In the genomic region with DNA sequence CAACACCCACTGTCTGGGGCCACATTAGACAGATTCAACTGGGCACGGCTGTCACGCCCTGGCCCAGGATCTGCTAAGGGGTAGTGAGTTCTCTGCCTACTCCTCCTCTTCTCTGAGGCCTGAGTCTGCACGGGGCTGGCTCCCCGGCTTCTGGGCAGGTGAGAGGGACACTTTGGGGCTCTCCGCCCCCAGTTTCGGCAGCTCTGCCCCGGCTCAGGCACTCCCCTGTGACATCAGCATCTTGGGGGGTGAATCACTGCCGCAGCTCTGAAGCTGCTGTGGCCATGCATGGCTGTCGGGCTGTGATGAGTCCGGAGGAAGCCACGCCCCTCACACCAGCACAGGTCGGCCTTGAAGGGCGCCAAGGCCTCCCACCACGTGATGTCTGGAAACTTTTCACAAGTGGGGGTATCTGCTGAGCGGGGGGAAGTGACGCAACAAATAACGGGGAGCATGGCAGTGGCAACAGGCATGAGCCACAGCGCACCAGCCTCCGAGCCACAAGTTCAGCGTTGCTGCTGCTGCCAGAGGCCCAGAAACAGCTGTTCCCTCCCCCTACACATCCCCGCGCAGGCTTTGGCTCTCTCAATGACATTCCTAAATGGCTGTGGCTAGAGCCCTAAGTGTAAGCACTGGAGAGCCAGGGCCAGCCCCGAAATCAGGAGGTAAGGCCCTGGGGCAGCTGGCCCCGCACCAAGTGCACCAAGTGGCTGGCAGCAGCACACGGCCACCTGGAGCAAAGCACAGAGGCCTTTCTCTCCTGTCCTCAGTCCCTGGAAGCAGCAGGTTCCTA, we compare ENCODE assay signal across 8 cellular contexts. TPM values are rescaled to one million over a fixed set of nuclear protein-coding genes. Genes with fewer than 3 reads are reported as not detected.
DNase-seq lines count a peak whose midpoint lies in the region; FAIRE-seq and TF ChIP-seq lines count a peak whose summit lies in the region.

No MANE protein-coding gene starts in this region.

- H3K4me3 ChIP-seq in Karpas-422 (ENCODE audit: low read length) (no peak overlapping the region), endothelial cell of umbilical vein (replicated peaks in 1 of 3; ENCODE audit: insufficient read depth in 1 of 3, low read depth in 1 of 3, low read length in 3 of 3) (no peak overlapping the region)

- peaks cover 20% of the 10 kb centered on the region for H3K79me2 ChIP-seq in Karpas-422 (ENCODE audit: low read length)
- peaks cover 33% of the 10 kb centered on the region for H3K79me2 ChIP-seq in endothelial cell of umbilical vein (ENCODE audit: control insufficient read depth, insufficient read depth, low read length)

- no peaks in the 10 kb centered on the region for H3K9me1 ChIP-seq in endothelial cell of umbilical vein (replicated peaks; ENCODE audit: control insufficient read depth, extremely low read depth, insufficient read depth, low read length)

- H2AFZ ChIP-seq in Karpas-422 (ENCODE audit: low read length) (no peak overlapping the region), endothelial cell of umbilical vein (ENCODE audit: low read depth, low read length) (no peak overlapping the region)

- TF ChIP-seq CTCF in AG09319 (IDR thresholded peaks at IDR 0.05; ENCODE audit: low read depth, low read length), result no peak
- TF ChIP-seq CTCF in GM20000 (IDR thresholded peaks at IDR 0.05; ENCODE audit: extremely low read depth, missing control alignments), result no peak
- TF ChIP-seq CTCF in endothelial cell of umbilical vein (IDR thresholded peaks at IDR 0.05; ENCODE audit: extremely low read depth in 1 of 2, insufficient read depth in 1 of 2, low read depth in 1 of 2, low read length in 2 of 2), result no peak

- H3K9me2 ChIP-seq in Karpas-422 (replicated peaks; ENCODE audit: insufficient read depth, low read length), result no peaks in the 10 kb centered on the region

- H3K27me3 ChIP-seq in Karpas-422 (ENCODE audit: low read length) (no peaks in the 10 kb centered on the region), endothelial cell of umbilical vein (ENCODE audit: control insufficient read depth in 2 of 2, insufficient read depth in 2 of 2, low read length in 2 of 2) (no peaks in the 10 kb centered on the region)

- H3K9ac ChIP-seq in Karpas-422 (ENCODE audit: low read length) (peak overlapping the region; percentile 33; the same call in 1 of the 2 replicates), endothelial cell of umbilical vein (replicated peaks; ENCODE audit: extremely low read depth, insufficient read depth, low read length) (peak overlapping the region; percentile 57)

- H3K36me3 ChIP-seq in Karpas-422 (ENCODE audit: insufficient read depth, low read length) (peaks cover 6% of the 10 kb centered on the region; the same call in 1 of the 2 replicates), endothelial cell of umbilical vein (ENCODE audit: control insufficient read depth in 2 of 2, extremely low read depth in 1 of 2, insufficient read depth in 2 of 2, low read length in 2 of 2) (peaks cover 6 to 31% of the 10 kb centered on the region in 2 experiments)

- intact Hi-C loops in endothelial cell of umbilical vein (cut with micrococcal nuclease), result loop anchor here (1.0 kb wide), 3 partner anchors 12 to 154 kb away; partner anchors contain the start of gene ZBTB17

- peaks cover 11% of the 10 kb centered on the region; the same call in 1 of the 2 replicates for H4K20me1 ChIP-seq in Karpas-422 (ENCODE audit: insufficient read depth, low read depth, low read length)
- no peaks in the 10 kb centered on the region for H4K20me1 ChIP-seq in endothelial cell of umbilical vein (replicated peaks; ENCODE audit: control insufficient read depth, extremely low read depth, insufficient read depth, low read length)

- H3K9me3 ChIP-seq in Karpas-422 (ENCODE audit: low read length) (no peaks in the 10 kb centered on the region), endothelial cell of umbilical vein (replicated peaks; ENCODE audit: control insufficient read depth, insufficient read depth, low read length) (no peaks in the 10 kb centered on the region)

- H3K27ac ChIP-seq in Karpas-422 (ENCODE audit: low read length), result no peak overlapping the region
- peak overlapping the region; percentile 75 for H3K27ac ChIP-seq in endothelial cell of umbilical vein (ENCODE audit: insufficient read depth, low read depth, low read length)

- dilution Hi-C loops in endothelial cell of umbilical vein (cut with MboI; ENCODE audit: extremely low pct_ligation_motif_present, low sequenced_read_pairs), result no loop called here

- no peak for TF ChIP-seq POLR2A in endothelial cell of umbilical vein (IDR thresholded peaks at IDR 0.05; ENCODE audit: low read depth, low read length)

- TSS peak; percentile 69 for BruUV-seq in endothelial cell of umbilical vein (replicated peaks; lab: Mats Ljungman, UMichigan)

- CTCF ChIA-PET in endothelial cell of umbilical vein (lab: Charles Lee), result interaction anchor here (0.7 to 2.7 kb wide), 6 partner anchors 8 to 158 kb away, joined by 3 to 16 read pairs (median 6); no protein-coding TSS in a partner anchor

- POLR2A ChIA-PET in endothelial cell of umbilical vein (lab: Charles Lee), result interaction anchor here (0.7 kb wide), 1 partner anchor 26 kb away, joined by 3 read pairs; the partner anchor contains the start of gene ZBTB17

- DNase-seq in AG09319 (ENCODE audit: extremely low read depth, low read depth) (peak; percentile 87), GM20000 (ENCODE audit: low spot score) (peak; percentile 86), Karpas-422 (peak; percentile 73), activated T-cell treated with anti-CD3 and anti-CD28 coated beads for 24 hours (ENCODE audit: low read depth) (peak; percentile 83), endothelial cell of umbilical vein (ENCODE audit: low read depth, low spot score) (peak; percentile 92), myocyte (ENCODE audit: low read depth) (peak; percentile 98), RPMI8226 (no peak)
- peak; percentile 68 to 80 for DNase-seq in stimulated activated CD8-positive, alpha-beta memory T cell treated with anti-CD3 and anti-CD28 coated beads, Interleukin-7, amount 100 ng/mL, for 1 hour (ENCODE audit: low read depth in 2 of 2)

- peak overlapping the region; percentile 45 for H3K4me2 ChIP-seq in Karpas-422 (ENCODE audit: low read depth, low read length, poor library complexity, severe bottlenecking)
- no peak overlapping the region for H3K4me2 ChIP-seq in endothelial cell of umbilical vein (ENCODE audit: insufficient read depth, low read length)

- H3K4me1 ChIP-seq in Karpas-422 (ENCODE audit: low read length) (peaks cover 39% of the 10 kb centered on the region), endothelial cell of umbilical vein (ENCODE audit: control insufficient read depth, extremely low read depth, insufficient read depth, low read length) (peaks cover 60% of the 10 kb centered on the region)

- peak; percentile 91 for FAIRE-seq in endothelial cell of umbilical vein (lab: Jason Lieb, UNC)

TF ChIP-seq in endothelial cell of umbilical vein, 7 proteins besides CTCF, POLR2A, EP300 and RAD21:
- TF ChIP-seq EZH2 (IDR thresholded peaks at IDR 0.05; ENCODE audit: borderline replicate concordance, low read depth, low read length, severe bottlenecking), result no peak
- peak; percentile 45 for TF ChIP-seq FOS (IDR thresholded peaks at IDR 0.05; ENCODE audit: borderline replicate concordance, insufficient read depth, low read length)
- TF ChIP-seq, protein P1, sequence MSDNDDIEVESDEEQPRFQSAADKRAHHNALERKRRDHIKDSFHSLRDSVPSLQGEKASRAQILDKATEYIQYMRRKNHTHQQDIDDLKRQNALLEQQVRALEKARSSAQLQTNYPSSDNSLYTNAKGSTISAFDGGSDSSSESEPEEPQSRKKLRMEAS (IDR thresholded peaks at IDR 0.05; ENCODE audit: insufficient read depth, insufficient read length), result peak; percentile 39
- peak; percentile 48 for TF ChIP-seq MYC (IDR thresholded peaks at IDR 0.05; ENCODE audit: low read depth, low read length)

RNA-seq across cellular contexts. Expression of gene ZBTB17, which starts 26.3 kb away (rescaled TPM):
- total RNA-seq in Karpas-422 (2014; rRNA removed; shearing (Covaris generic); ENCODE audit: low replicate concordance), result 25.9 and 26.8 TPM in 2 replicates
- total RNA-seq in endothelial cell of umbilical vein, result 38.5 and 43.9 TPM in 2 replicates
- 72.7 and 76.2 TPM in 2 replicates for polyA plus RNA-seq in endothelial cell of umbilical vein
- 42.3 and 47.8 TPM in 2 replicates for polyA plus RNA-seq in endothelial cell of umbilical vein (2011; cell fraction: cytosol; rRNA removed)
- 226 and 245 TPM in 2 replicates for polyA plus RNA-seq in endothelial cell of umbilical vein (2011; cell fraction: nucleus; rRNA removed)
- 27.1 and 29.9 TPM in 2 replicates for polyA plus RNA-seq in endothelial cell of umbilical vein (2012)
- polyA minus RNA-seq in endothelial cell of umbilical vein, result 55.6 and 66.1 TPM in 2 replicates
- 16.0 TPM for polyA minus RNA-seq in endothelial cell of umbilical vein (2011; cell fraction: cytosol; rRNA and poly(A)+ RNA removed)
- 49.6 and 75.2 TPM in 2 replicates for polyA minus RNA-seq in endothelial cell of umbilical vein (2011; cell fraction: nucleus; rRNA and poly(A)+ RNA removed)
- total RNA-seq in myocyte, result 32.9 and 47.1 TPM in 2 replicates
- 34.2 TPM for polyA plus RNA-seq in myocyte (2012)

RNA-seq across cellular contexts. Expression of gene SRARP, which starts 54.4 kb away (rescaled TPM):
- total RNA-seq in Karpas-422 (2014; rRNA removed; shearing (Covaris generic); ENCODE audit: low replicate concordance), result 0.04 TPM in 1 of 2 replicates, not detected in the other
- total RNA-seq in endothelial cell of umbilical vein (not detected in 2 replicates), myocyte (not detected in 2 replicates)
- polyA plus RNA-seq in endothelial cell of umbilical vein, result not detected in 2 replicates
- polyA plus RNA-seq in endothelial cell of umbilical vein (2011; cell fraction: cytosol; rRNA removed), result not detected in 2 replicates
- polyA plus RNA-seq in endothelial cell of umbilical vein (2011; cell fraction: nucleus; rRNA removed), result not detected in 2 replicates
- not detected in 2 replicates for polyA plus RNA-seq in endothelial cell of umbilical vein (2012)
- polyA minus RNA-seq in endothelial cell of umbilical vein, result not detected in 2 replicates
- polyA minus RNA-seq in endothelial cell of umbilical vein (2011; cell fraction: cytosol; rRNA and poly(A)+ RNA removed), result not detected
- not detected in 2 replicates for polyA minus RNA-seq in endothelial cell of umbilical vein (2011; cell fraction: nucleus; rRNA and poly(A)+ RNA removed)
- polyA plus RNA-seq in myocyte (2012), result not detected
